ENCODE assay signal across 8 cellular contexts in the genomic region with DNA sequence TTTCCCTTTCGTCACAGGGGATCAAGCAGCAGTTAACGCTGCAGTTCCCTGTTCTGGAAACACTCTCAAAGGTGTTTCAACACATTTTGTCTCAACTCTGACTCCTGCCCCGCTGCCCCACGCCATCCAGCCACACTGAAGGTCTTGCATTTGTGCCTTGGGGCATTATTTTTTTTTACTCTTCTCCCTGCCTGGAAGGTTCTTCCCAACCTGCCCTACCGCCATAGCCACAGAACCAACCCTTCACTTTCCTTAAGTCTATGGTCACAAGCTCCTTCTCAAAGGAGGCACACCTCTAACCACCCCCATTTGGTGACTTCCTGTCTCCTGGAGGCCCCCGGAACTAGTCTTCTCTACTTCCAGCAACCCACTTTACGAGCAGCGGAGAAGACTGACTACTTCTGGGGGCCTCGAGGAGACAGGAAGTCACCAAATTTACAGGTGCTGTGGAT. TPM values are rescaled to one million over a fixed set of nuclear protein-coding genes. Genes with fewer than 3 reads are reported as not detected.
DNase-seq lines count a peak whose midpoint lies in the region; ATAC-seq and TF ChIP-seq lines count a peak whose summit lies in the region.

No MANE protein-coding gene starts in this region.

- no peak overlapping the region for H3K4me3 ChIP-seq in coronary artery

- ATAC-seq in GM19467 (IDR thresholded peaks at IDR 0.05; ENCODE audit: unreplicated experiment) (peak; percentile 88), HG03139 (IDR thresholded peaks at IDR 0.05; ENCODE audit: unreplicated experiment) (peak; percentile 82)

- peaks cover 2% of the 10 kb centered on the region for H3K36me3 Mint-ChIP-seq in activated T-helper 1 cell treated with anti-CD3 and anti-CD28 coated beads, Interleukin-12 subunit alpha, Interleukin-12 subunit beta, Interleukin-2, Interleukin-4 antibody, amounts not matched to agents 30 ng/mL and 10 ng/mL and 1 ng/mL, durations not matched to agents 14 hours and 24 hours and 36 hours (ENCODE audit: low read depth)

- TF ChIP-seq CTCF in coronary artery (IDR thresholded peaks at IDR 0.05) = no peak

- H3K4me1 Mint-ChIP-seq in activated T-helper 1 cell treated with anti-CD3 and anti-CD28 coated beads, Interleukin-12 subunit alpha, Interleukin-12 subunit beta, Interleukin-2, Interleukin-4 antibody, amounts not matched to agents 30 ng/mL and 10 ng/mL and 1 ng/mL, durations not matched to agents 14 hours and 24 hours and 36 hours (ENCODE audit: low read depth) = peaks cover 13% of the 10 kb centered on the region

- intact Hi-C loops in activated T-helper 1 cell treated with anti-CD3 and anti-CD28 coated beads, Interleukin-12 subunit alpha, Interleukin-12 subunit beta, Interleukin-2, Interleukin-4 antibody, amounts not matched to agents 30 ng/mL and 10 ng/mL and 1 ng/mL, durations not matched to agents 14 hours and 24 hours and 36 hours (cut with micrococcal nuclease) = loop anchor here (2.0 to 5.0 kb wide), 2 partner anchors 17 to 509 kb away; a partner anchor contains a TSS

- H3K27me3 Mint-ChIP-seq in activated T-helper 1 cell treated with anti-CD3 and anti-CD28 coated beads, Interleukin-12 subunit alpha, Interleukin-12 subunit beta, Interleukin-2, Interleukin-4 antibody, amounts not matched to agents 30 ng/mL and 10 ng/mL and 1 ng/mL, durations not matched to agents 14 hours and 24 hours and 36 hours (ENCODE audit: insufficient read depth) = peaks cover 2% of the 10 kb centered on the region

- no peaks in the 10 kb centered on the region for H3K9me3 Mint-ChIP-seq in activated T-helper 1 cell treated with anti-CD3 and anti-CD28 coated beads, Interleukin-12 subunit alpha, Interleukin-12 subunit beta, Interleukin-2, Interleukin-4 antibody, amounts not matched to agents 30 ng/mL and 10 ng/mL and 1 ng/mL, durations not matched to agents 14 hours and 24 hours and 36 hours

- peak overlapping the region; percentile 94 for H3K27ac Mint-ChIP-seq in activated T-helper 1 cell treated with anti-CD3 and anti-CD28 coated beads, Interleukin-12 subunit alpha, Interleukin-12 subunit beta, Interleukin-2, Interleukin-4 antibody, amounts not matched to agents 30 ng/mL and 10 ng/mL and 1 ng/mL, durations not matched to agents 14 hours and 24 hours and 36 hours

- no peak for DNase-seq in activated T-helper 1 cell treated with anti-CD3 and anti-CD28 coated beads, Interleukin-12 subunit alpha, Interleukin-12 subunit beta, Interleukin-2, Interleukin-4 antibody, amounts not matched to agents 30 ng/mL and 10 ng/mL and 1 ng/mL, durations not matched to agents 14 hours and 24 hours and 36 hours (ENCODE audit: low spot score)
- peak; percentile 5 to 24 for DNase-seq in stimulated activated CD4-positive, alpha-beta T cell treated with anti-CD3 and anti-CD28 coated beads, Interleukin-4, amount 100 ng/mL, for 4 hours
- DNase-seq in pons (ENCODE audit: low spot score) (no peak), NCI-H510A (lab: John Stamatoyannopoulos, UW) (no peak), COR-L47 (lab: John Stamatoyannopoulos, UW) (no peak), coronary artery (ENCODE audit: low spot score) (no peak)

- no peak overlapping the region for H3K27ac ChIP-seq in coronary artery

- H3K4me3 Mint-ChIP-seq in activated T-helper 1 cell treated with anti-CD3 and anti-CD28 coated beads, Interleukin-12 subunit alpha, Interleukin-12 subunit beta, Interleukin-2, Interleukin-4 antibody, amounts not matched to agents 30 ng/mL and 10 ng/mL and 1 ng/mL, durations not matched to agents 14 hours and 24 hours and 36 hours = peak overlapping the region; percentile 83

RNA-seq across cellular contexts. Expression of a gene that starts 17.2 kb away (rescaled TPM):
- 0.49 and 0.54 TPM in 2 replicates for total RNA-seq in activated T-helper 1 cell treated with anti-CD3 and anti-CD28 coated beads, Interleukin-12 subunit alpha, Interleukin-12 subunit beta, Interleukin-2, Interleukin-4 antibody, amounts not matched to agents 30 ng/mL and 10 ng/mL and 1 ng/mL, durations not matched to agents 14 hours and 24 hours and 36 hours

Comparison
In these comparisons a context has a peak if more than half of its experiments do, and no peak if none do; other contexts are left out.
1. DNase-seq: peak in stimulated activated CD4-positive, alpha-beta T cell treated with anti-CD3 and anti-CD28 coated beads, Interleukin-4, amount 100 ng/mL, for 4 hours (2 of 2); none in activated T-helper 1 cell treated with anti-CD3 and anti-CD28 coated beads, Interleukin-12 subunit alpha, Interleukin-12 subunit beta, Interleukin-2, Interleukin-4 antibody, amounts not matched to agents 30 ng/mL and 10 ng/mL and 1 ng/mL, durations not matched to agents 14 hours and 24 hours and 36 hours (single experiment), pons (single experiment), NCI-H510A (single experiment), COR-L47 (single experiment) and coronary artery (single experiment).